23 cellular contexts compared by ENCODE assay signal in the genomic region with DNA sequence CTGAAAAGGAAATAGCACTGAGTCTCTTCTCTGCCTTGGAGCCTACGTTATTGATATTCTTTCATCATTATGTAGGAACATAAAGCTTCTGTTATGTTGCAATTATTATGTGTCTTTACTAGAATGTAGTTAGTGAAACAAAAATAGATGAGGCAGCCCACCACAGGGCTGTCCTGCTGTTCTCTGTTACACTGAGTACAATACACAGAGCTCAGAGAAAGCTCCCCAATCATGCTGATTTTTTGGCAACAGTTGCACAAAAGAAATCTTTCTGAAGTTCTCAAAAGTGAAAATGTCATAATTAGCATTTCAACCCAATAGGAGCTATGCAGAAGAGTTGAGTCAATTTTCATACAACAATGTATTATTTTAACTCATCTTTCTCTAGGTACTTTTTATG.
DNase-seq lines count a peak whose midpoint lies in the region; ATAC-seq, FAIRE-seq and TF ChIP-seq lines count a peak whose summit lies in the region.
"Had no signal": no experiment of that assay in that cellular context is flagged by ENCODE, and none has a peak within 500 bp of the region (broad histone marks: within the 10 kb centered on the region; RNA-seq: fewer than 3 reads in every experiment).

No MANE protein-coding gene starts in this region.

- in situ Hi-C loops in SK-MEL-5 (cut with HindIII; ENCODE audit: low pct_unique_long_range_greater_than_20kb, low sequenced_read_pairs), result no loop called here

- no peak for FAIRE-seq in GM12891 (lab: Jason Lieb, UNC)
- FAIRE-seq: GM19239 had no signal

- H3K27ac ChIP-seq in tibial artery, result no peak overlapping the region
- H3K27ac ChIP-seq: C4-2B, KMS-11, PC-9, SJCRH30 had no signal

- TF ChIP-seq POLR2A in GM12891 (IDR thresholded peaks at IDR 0.05; ENCODE audit: low read depth, low read length), result no peak

- no peak overlapping the region for H3K4me3 ChIP-seq in choroid plexus epithelial cell (ENCODE audit: low read depth, low read length)
- H3K4me3 ChIP-seq in tibial artery, result no peak overlapping the region
- H3K4me3 ChIP-seq: GM23338, HAP-1, PC-9, SJCRH30 had no signal

- ATAC-seq in GM19452 (IDR thresholded peaks at IDR 0.05; ENCODE audit: unreplicated experiment), result no peak
- ATAC-seq: CD8-positive, alpha-beta T cell; Right ventricle myocardium inferior had no signal

- DNase-seq in SK-MEL-5 (ENCODE audit: low read depth, low spot score), result peak; percentile 61
- peak; percentile 52 for DNase-seq in choroid plexus epithelial cell (ENCODE audit: low read depth)
- peak; percentile 49 for DNase-seq in medulla oblongata (ENCODE audit: extremely low spot score)
- DNase-seq in smooth muscle cell of the brain vasculature (ENCODE audit: low read depth, low spot score), result peak; percentile 39
- DNase-seq in tibial artery, result no peak
- DNase-seq in GM12891 (ENCODE audit: insufficient read length, low spot score), result no peak
- DNase-seq in HT-29 (ENCODE audit: low spot score), result no peak
- DNase-seq: CD8-positive, alpha-beta T cell; DMS 273 treated with DMSO at 0.1 percent for 48 hours; DMS79; MM.1S; NCI-H2029; NCI-H2227 treated with DMSO at 0.1 percent for 48 hours; NCI-H526 treated with DMSO at 0.1 percent for 48 hours; PC-9 had no signal

- no peaks in the 10 kb centered on the region for H3K36me3 ChIP-seq in tibial artery
- H3K36me3 ChIP-seq: HAP-1, SJCRH30 had no signal

- intact Hi-C loops in tibial artery (cut with DNase I; ENCODE audit: low total_unique reads), result no loop called here

- no peaks in the 10 kb centered on the region for H3K9me3 ChIP-seq in tibial artery
- H3K9me3 ChIP-seq: HAP-1, SJCRH30 had no signal

- no peaks in the 10 kb centered on the region for H3K27me3 ChIP-seq in tibial artery
- H3K27me3 ChIP-seq: SJCRH30 had no signal

- TF ChIP-seq CTCF in choroid plexus epithelial cell (conservative IDR thresholded peaks at IDR 0.05; ENCODE audit: low read depth, low read length) (no peak), tibial artery (IDR thresholded peaks at IDR 0.05) (no peak)

- no peaks in the 10 kb centered on the region for H3K4me1 ChIP-seq in tibial artery
- H3K4me1 ChIP-seq: HAP-1, SJCRH30 had no signal

TF ChIP-seq in GM12891, 5 proteins besides CTCF, POLR2A, EP300 and RAD21:
- TF ChIP-seq POLR2AphosphoS5 (IDR thresholded peaks at IDR 0.05; ENCODE audit: low read depth, low read length) (no peak), TAF1 (IDR thresholded peaks at IDR 0.05; ENCODE audit: low read depth, low read length) (no peak), POU2F2 (IDR thresholded peaks at IDR 0.05; ENCODE audit: low read depth, low read length) (no peak), SPI1 (IDR thresholded peaks at IDR 0.05; ENCODE audit: low read depth, low read length) (no peak), PAX5 (IDR thresholded peaks at IDR 0.05; ENCODE audit: insufficient read depth, low read length, severe bottlenecking) (no peak)
TF ChIP-seq in GM12891: peak in this region for 0.

Comparison
In these comparisons a context has a peak if more than half of its experiments do, and no peak if none do; other contexts are left out.
1. DNase-seq: peak in SK-MEL-5 (single experiment), choroid plexus epithelial cell (single experiment), medulla oblongata (single experiment) and smooth muscle cell of the brain vasculature (single experiment); none in tibial artery (0 of 2), GM12891 (single experiment) and HT-29 (single experiment).